In genomic region chr14:91394105-91395081, GRCh38 we compare ENCODE assay signal across 1 cellular context.
TF ChIP-seq lines count a peak whose summit lies in the region.

No MANE protein-coding gene starts in this region.

TF ChIP-seq in GM12878, 131 proteins besides CTCF, POLR2A, EP300 and RAD21:
- TF ChIP-seq CEBPZ (IDR thresholded peaks at IDR 0.05; ENCODE audit: low read depth, low read length) (no peak), WRNIP1 (IDR thresholded peaks at IDR 0.05; ENCODE audit: borderline replicate concordance, low read depth, low read length) (no peak), SRF (IDR thresholded peaks at IDR 0.05; ENCODE audit: low read depth in 2 of 2, low read length in 2 of 2) (no peak), TARDBP (IDR thresholded peaks at IDR 0.05; ENCODE audit: borderline replicate concordance) (no peak), SMC3 (IDR thresholded peaks at IDR 0.05; ENCODE audit: borderline replicate concordance, low read length) (no peak), BRCA1 (IDR thresholded peaks at IDR 0.05; ENCODE audit: low read depth, low read length) (no peak), USF2 (IDR thresholded peaks at IDR 0.05; ENCODE audit: borderline replicate concordance, low read depth, low read length) (no peak), KDM1A (IDR thresholded peaks at IDR 0.05; ENCODE audit: borderline replicate concordance) (no peak), TCF3 (IDR thresholded peaks at IDR 0.05; ENCODE audit: borderline replicate concordance, insufficient read depth, low read depth, low read length) (no peak), NRF1 (conservative IDR thresholded peaks at IDR 0.05; ENCODE audit: low read depth, low read length) (no peak), ZZZ3 (IDR thresholded peaks at IDR 0.05; ENCODE audit: control insufficient read depth, insufficient read length, low read depth) (no peak), FOXM1 (IDR thresholded peaks at IDR 0.05; ENCODE audit: low read depth, low read length) (no peak), SUZ12 (IDR thresholded peaks at IDR 0.05; ENCODE audit: unreplicated experiment) (no peak), IRF3 (IDR thresholded peaks at IDR 0.05) (no peak), CREM (IDR thresholded peaks at IDR 0.05; ENCODE audit: low read depth) (no peak)
